Comparison of ENCODE assay signal across 21 cellular contexts in the genomic region with DNA sequence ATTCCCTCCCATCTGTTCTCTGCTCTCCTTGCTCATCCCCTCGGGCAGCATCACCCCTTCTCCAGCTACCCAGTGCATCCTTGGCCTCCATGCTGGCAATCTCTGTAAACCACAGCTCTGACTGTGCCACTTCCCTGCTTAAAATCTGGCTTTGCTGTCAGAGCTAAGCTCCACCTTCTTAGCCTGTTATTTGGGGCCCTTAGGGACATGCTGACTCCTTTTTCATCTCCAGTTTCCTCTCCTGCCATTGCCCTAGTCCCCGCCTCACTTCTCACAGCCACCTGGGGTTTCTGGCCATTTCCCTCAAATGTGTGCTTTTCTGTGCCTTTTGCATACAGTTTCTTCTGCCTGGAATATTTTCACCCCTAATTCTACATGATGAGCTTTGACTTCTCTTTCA. TPM values are rescaled to one million over a fixed set of nuclear protein-coding genes. Genes with fewer than 3 reads are reported as not detected.
DNase-seq lines count a peak whose midpoint lies in the region; ATAC-seq and TF ChIP-seq lines count a peak whose summit lies in the region.
"Had no signal": no experiment of that assay in that cellular context is flagged by ENCODE, and none has a peak within 500 bp of the region (broad histone marks: within the 10 kb centered on the region; RNA-seq: fewer than 3 reads in every experiment).

No MANE protein-coding gene starts in this region.

- H3K4me3 Mint-ChIP-seq in endodermal cell (no peak overlapping the region), type B pancreatic cell (no peak overlapping the region)
- H3K4me3 Mint-ChIP-seq: CD4-positive, CD25-positive, alpha-beta regulatory T cell; T-helper 1 cell treated with Interleukin-12 subunit alpha and Interleukin-12 subunit beta and Interleukin-4 antibody, amounts not matched to agents 30 μg/mL and 1 μg/mL, for 36 hours had no signal

- H3K36me3 Mint-ChIP-seq in endodermal cell (ENCODE audit: low read depth) (no peaks in the 10 kb centered on the region), type B pancreatic cell (peaks cover 9% of the 10 kb centered on the region)
- H3K36me3 Mint-ChIP-seq: CD4-positive, CD25-positive, alpha-beta regulatory T cell had no signal

- WGBS in endodermal cell (ENCODE audit: insufficient coverage in 1 of 2, insufficient read length in 1 of 2), 2 experiments: 73 to 83% methylated on average over 2 of the region's 2 CpGs

- H3K9me3 Mint-ChIP-seq in endodermal cell (peaks cover 17% of the 10 kb centered on the region), type B pancreatic cell (peaks cover 17% of the 10 kb centered on the region)

- TF ChIP-seq CTCF in right atrium auricular region (IDR thresholded peaks at IDR 0.05) (no peak), endodermal cell (conservative IDR thresholded peaks at IDR 0.05) (no peak), type B pancreatic cell (conservative IDR thresholded peaks at IDR 0.05) (no peak), breast epithelium (IDR thresholded peaks at IDR 0.05) (no peak)

- no peak overlapping the region for H3K4me3 ChIP-seq in right atrium auricular region
- H3K4me3 ChIP-seq in endodermal cell (ENCODE audit: low read length): no peak overlapping the region
- no peak overlapping the region for H3K4me3 ChIP-seq in breast epithelium
- H3K4me3 ChIP-seq: PC-9, SJCRH30 had no signal

- ATAC-seq in left ventricle myocardium superior (no peak), HG02852 (IDR thresholded peaks at IDR 0.05; ENCODE audit: unreplicated experiment) (no peak)

- H3K36me3 ChIP-seq in right atrium auricular region (no peaks in the 10 kb centered on the region), endodermal cell (ENCODE audit: control insufficient read depth, insufficient read depth, low read length) (no peaks in the 10 kb centered on the region), breast epithelium (no peaks in the 10 kb centered on the region)
- H3K36me3 ChIP-seq: SJCRH30 had no signal

- no peak for TF ChIP-seq POLR2A in breast epithelium (IDR thresholded peaks at IDR 0.05)

- no peak overlapping the region for H3K9ac ChIP-seq in endodermal cell (ENCODE audit: extremely low read depth, low read length, poor library complexity, severe bottlenecking)

- DNase-seq in right atrium auricular region (ENCODE audit: low spot score) (peak; percentile 30), left ventricle myocardium superior (no peak), NCI-H2171 treated with DMSO at 0.1 percent for 48 hours (lab: John Stamatoyannopoulos, UW) (peak; percentile 53), endodermal cell (peak; percentile 34), type B pancreatic cell (ENCODE audit: extremely low spot score, unreplicated experiment) (peak; percentile 39), breast epithelium (ENCODE audit: low spot score in 2 of 2) (no peak), SHP77 (lab: John Stamatoyannopoulos, UW) (no peak)
- DNase-seq: ACHN; CD4-positive, CD25-positive, alpha-beta regulatory T cell; COR-L47; GDM1; HCEC 1CT; NCI-H1105 treated with DMSO at 0.1 percent for 48 hours; NCI-H187; NCI-H748 treated with DMSO at 0.1 percent for 48 hours; PC-9; SJCRH30 had no signal

- H3K27me3 ChIP-seq in right atrium auricular region (no peaks in the 10 kb centered on the region), endodermal cell (ENCODE audit: control insufficient read depth, insufficient read depth, low read length, poor library complexity, severe bottlenecking) (peaks cover 20% of the 10 kb centered on the region), breast epithelium (no peaks in the 10 kb centered on the region)
- H3K27me3 ChIP-seq: SJCRH30 had no signal

- intact Hi-C loops in left ventricle myocardium superior (cut with micrococcal nuclease) (no loop called here), breast epithelium (cut with DNase I; ENCODE audit: low total_unique reads) (no loop called here)

- no peaks in the 10 kb centered on the region for H3K4me1 Mint-ChIP-seq in endodermal cell
- peaks cover 17% of the 10 kb centered on the region for H3K4me1 Mint-ChIP-seq in type B pancreatic cell (ENCODE audit: unreplicated experiment)

- peaks cover 0 to 14% of the 10 kb centered on the region in 2 donors for H3K9me3 ChIP-seq in right atrium auricular region
- H3K9me3 ChIP-seq in endodermal cell (ENCODE audit: control insufficient read depth, low read length): peaks cover 11% of the 10 kb centered on the region
- no peaks in the 10 kb centered on the region for H3K9me3 ChIP-seq in breast epithelium
- H3K9me3 ChIP-seq: SJCRH30 had no signal

- H3K27ac ChIP-seq in right atrium auricular region (no peak overlapping the region), endodermal cell (ENCODE audit: low read depth, low read length) (no peak overlapping the region), breast epithelium (no peak overlapping the region)
- H3K27ac ChIP-seq: PC-9, SJCRH30 had no signal

- H3K27me3 Mint-ChIP-seq in endodermal cell (ENCODE audit: insufficient read depth) (peaks cover 40% of the 10 kb centered on the region), type B pancreatic cell (peaks cover 54% of the 10 kb centered on the region)

- H3K4me1 ChIP-seq in right atrium auricular region: peaks cover 0 to under 1% of the 10 kb centered on the region in 2 donors
- no peaks in the 10 kb centered on the region for H3K4me1 ChIP-seq in endodermal cell (ENCODE audit: control insufficient read depth, insufficient read depth, low read length)
- H3K4me1 ChIP-seq in breast epithelium: no peaks in the 10 kb centered on the region
- H3K4me1 ChIP-seq: SJCRH30 had no signal

- H3K27ac Mint-ChIP-seq in endodermal cell: no peak overlapping the region
- H3K27ac Mint-ChIP-seq in type B pancreatic cell: no peak overlapping the region
- H3K27ac Mint-ChIP-seq: CD4-positive, CD25-positive, alpha-beta regulatory T cell; T-helper 1 cell treated with Interleukin-12 subunit alpha and Interleukin-12 subunit beta and Interleukin-4 antibody, amounts not matched to agents 30 μg/mL and 1 μg/mL, for 36 hours had no signal

RNA-seq across cellular contexts. Expression of a gene that starts 5.7 kb away (rescaled TPM):
- total RNA-seq in right atrium auricular region: not detected
- not detected for total RNA-seq in left ventricle myocardium superior
- total RNA-seq in endodermal cell: 1 to 10 TPM in 1 of 2 donors, under 1 TPM in 1; 0.29 to 1.5 TPM
- polyA plus RNA-seq in endodermal cell (2013, experiment 1 of 2): 0.18 TPM
- 0.46 TPM for polyA plus RNA-seq in endodermal cell (2013, experiment 2 of 2)
- total RNA-seq in type B pancreatic cell (ENCODE audit: low replicate concordance): 1.5 and 3.2 TPM in 2 replicates
- total RNA-seq in breast epithelium: 1 to 10 TPM in 1 of 3 donors, under 1 TPM in 2; 0.16 to 1.2 (median 0.33) TPM
- total RNA-seq: CD4-positive, CD25-positive, alpha-beta regulatory T cell; Daoy; NCI-H460; PC-9; SJCRH30 had no signal

RNA-seq across cellular contexts. Expression of a gene that starts 51.3 kb away (rescaled TPM):
- total RNA-seq in right atrium auricular region (1 to 10 TPM; 8.3 to 8.9 TPM), left ventricle myocardium superior (10.1 TPM), endodermal cell (10 to 100 TPM; 12.1 to 19.8 TPM), type B pancreatic cell (ENCODE audit: low replicate concordance) (26.6 and 36.0 TPM in 2 replicates), breast epithelium (10 to 100 TPM; 17.0 to 39.2 (median 22.1) TPM)
- polyA plus RNA-seq in endodermal cell (2013, experiment 1 of 2): 29.6 TPM
- 29.9 TPM for polyA plus RNA-seq in endodermal cell (2013, experiment 2 of 2)

Comparison
In these comparisons a context has a peak if more than half of its experiments do, and no peak if none do; other contexts are left out.
1. DNase-seq: peak in right atrium auricular region (single experiment), NCI-H2171 treated with DMSO at 0.1 percent for 48 hours (single experiment), endodermal cell (single experiment) and type B pancreatic cell (single experiment); none in left ventricle myocardium superior (single experiment), breast epithelium (0 of 2) and SHP77 (0 of 2).